ENCODE assay signal across 11 cellular contexts in the genomic region with DNA sequence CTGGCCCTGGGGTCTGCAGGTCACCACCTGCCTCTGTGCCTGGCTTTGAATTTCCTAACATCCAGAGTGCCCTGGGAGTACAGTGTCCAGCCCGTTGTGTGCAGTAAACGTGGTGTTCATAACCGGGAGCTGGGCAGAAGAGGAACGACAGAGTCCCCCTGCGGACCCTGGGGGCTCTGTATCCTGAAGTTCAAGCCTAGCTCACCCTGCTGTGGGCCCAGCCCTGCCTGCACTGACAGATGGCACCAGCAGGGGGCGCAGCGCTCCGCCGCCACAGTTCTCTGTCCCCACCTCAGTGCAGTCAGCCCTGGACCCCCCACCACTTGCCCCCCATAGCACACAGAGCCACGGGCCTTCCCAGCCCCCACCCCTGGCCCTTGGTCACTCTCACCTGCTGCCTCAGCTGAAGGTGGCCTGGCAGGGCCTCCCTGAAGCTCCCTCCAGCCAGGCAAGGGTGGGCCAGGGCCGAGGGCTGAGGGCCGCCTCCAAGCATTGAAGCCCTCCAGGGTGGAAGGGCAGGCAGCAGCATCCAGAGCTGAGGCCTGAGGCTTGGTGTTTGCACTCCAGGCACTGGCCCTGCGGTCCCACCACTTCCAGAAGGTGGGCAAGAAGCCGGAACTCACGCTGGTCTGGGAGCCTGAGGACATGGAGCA. TPM values are rescaled to one million over a fixed set of nuclear protein-coding genes. Genes with fewer than 3 reads are reported as not detected.
DNase-seq lines count a peak whose midpoint lies in the region; ATAC-seq, FAIRE-seq and TF ChIP-seq lines count a peak whose summit lies in the region.
"Not testable (repeated sequence)": the region's sequence is repeated elsewhere in the genome, so short reads cannot be mapped to it uniquely, and the experiment has no call there.
"Had no signal": no experiment of that assay in that cellular context is flagged by ENCODE, and none has a peak within 500 bp of the region (broad histone marks: within the 10 kb centered on the region; RNA-seq: fewer than 3 reads in every experiment).

No MANE protein-coding gene starts in this region.

- 61% methylated on average over 7 of the region's 15 CpGs; no CpG with 5 or more reads in 1 of the 2 donors for WGBS in upper lobe of left lung, 2 donors

- not testable (repeated sequence) for H3K4me3 ChIP-seq in epithelial cell of proximal tubule (ENCODE audit: low read depth, low read length); kidney epithelial cell (ENCODE audit: low read depth, low read length); upper lobe of left lung

- H3K27me3 ChIP-seq in kidney epithelial cell (ENCODE audit: control insufficient read depth, insufficient read depth, low read length); upper lobe of left lung: not testable (repeated sequence)

- TF ChIP-seq CTCF in Calu3 (IDR thresholded peaks at IDR 0.05; ENCODE audit: unreplicated experiment) (peak; percentile 78), WTC11 (IDR thresholded peaks at IDR 0.05) (peak; percentile 95), epithelial cell of proximal tubule (conservative IDR thresholded peaks at IDR 0.05; ENCODE audit: low read depth, low read length) (peak; percentile 54), kidney epithelial cell (IDR thresholded peaks at IDR 0.05; ENCODE audit: insufficient read depth, low read length, poor library complexity, severe bottlenecking) (peak; percentile 55), osteocyte (IDR thresholded peaks at IDR 0.05) (peak; percentile 72), upper lobe of left lung (IDR thresholded peaks at IDR 0.05) (peak; percentile 18 to 53 (median 32))

- H3K36me3 ChIP-seq in kidney epithelial cell (ENCODE audit: control insufficient read depth, insufficient read depth, low read length), result not testable (repeated sequence)
- H3K36me3 ChIP-seq in upper lobe of left lung, result peaks cover 0 to 19% (median 3%) of the 10 kb centered on the region in 4 donors

- not testable (repeated sequence) for BruUV-seq in Calu3 (replicated peaks; lab: Mats Ljungman, UMichigan)

- not testable (repeated sequence) for H3K27ac ChIP-seq in upper lobe of left lung

- not testable (repeated sequence) for H3K4me3 Mint-ChIP-seq in Calu3 (ENCODE audit: low read depth, unreplicated experiment); WTC11; activated naive CD8-positive, alpha-beta T cell treated with anti-CD3 and anti-CD28 coated beads, Interleukin-2, amount 50 U/mL, for 24 hours; osteocyte (ENCODE audit: unreplicated experiment)

- intact Hi-C loops in Calu3 (cut with micrococcal nuclease; ENCODE audit: unreplicated experiment), result not testable (repeated sequence)

- FAIRE-seq in HTR-8/SVneo (lab: Jason Lieb, UNC), result peak; percentile 96

- CTCF ChIA-PET in Calu3 (lab: Charles Lee), result interaction anchor here (0.6 kb wide), 2 partner anchors 128 to 437 kb away, joined by 3 to 7 read pairs; no protein-coding TSS in a partner anchor
- CTCF ChIA-PET in WTC11 (lab: Charles Lee), result interaction anchor here (0.7 to 5.0 kb wide), 28 partner anchors 8 to 435 kb away, joined by 3 to 41 read pairs (median 4); a partner anchor contains a TSS

- POLR2A ChIA-PET in WTC11 (lab: Charles Lee), result not testable (repeated sequence)

- ATAC-seq in WTC11 (peak; percentile 76), upper lobe of left lung (ENCODE audit: low FRiP score in 2 of 2) (peak in 1 of 2 donors; percentile 34)
- peak; percentile 40 for ATAC-seq in activated naive CD8-positive, alpha-beta T cell treated with anti-CD3 and anti-CD28 coated beads, Interleukin-2, amount 50 U/mL, for 24 hours

- DNase-seq in Calu3; HTR-8/SVneo (ENCODE audit: insufficient read length, low spot score); WTC11 (ENCODE audit: low spot score); activated naive CD8-positive, alpha-beta T cell treated with anti-CD3 and anti-CD28 coated beads, Interleukin-2, amount 50 U/mL, for 24 hours; epithelial cell of proximal tubule (ENCODE audit: low read depth); kidney epithelial cell (ENCODE audit: low read depth): not testable (repeated sequence)
- DNase-seq in osteocyte (ENCODE audit: extremely low spot score, unreplicated experiment) (peak; percentile 76), upper lobe of left lung (peak in 1 of 2 donors; percentile 19)

- not testable (repeated sequence) for TF ChIP-seq POLR2A in upper lobe of left lung (IDR thresholded peaks at IDR 0.05)

- not testable (repeated sequence) for TF ChIP-seq EP300 in upper lobe of left lung (IDR thresholded peaks at IDR 0.05)

- H3K27ac Mint-ChIP-seq in Calu3 (ENCODE audit: unreplicated experiment); WTC11; activated naive CD8-positive, alpha-beta T cell treated with anti-CD3 and anti-CD28 coated beads, Interleukin-2, amount 50 U/mL, for 24 hours; osteocyte (ENCODE audit: unreplicated experiment): not testable (repeated sequence)

- not testable (repeated sequence) for H3K9me3 ChIP-seq in upper lobe of left lung

- H3K27me3 Mint-ChIP-seq in Calu3 (ENCODE audit: unreplicated experiment); WTC11 (ENCODE audit: low read depth); activated naive CD8-positive, alpha-beta T cell treated with anti-CD3 and anti-CD28 coated beads, Interleukin-2, amount 50 U/mL, for 24 hours; osteocyte (ENCODE audit: unreplicated experiment): not testable (repeated sequence)

- H3K4me1 Mint-ChIP-seq in Calu3 (ENCODE audit: low read depth, unreplicated experiment); WTC11; activated naive CD8-positive, alpha-beta T cell treated with anti-CD3 and anti-CD28 coated beads, Interleukin-2, amount 50 U/mL, for 24 hours; osteocyte (ENCODE audit: unreplicated experiment): not testable (repeated sequence)

- H3K36me3 Mint-ChIP-seq in Calu3 (ENCODE audit: insufficient read depth, unreplicated experiment), result peaks cover 22% of the 10 kb centered on the region
- H3K36me3 Mint-ChIP-seq in WTC11; activated naive CD8-positive, alpha-beta T cell treated with anti-CD3 and anti-CD28 coated beads, Interleukin-2, amount 50 U/mL, for 24 hours (ENCODE audit: low read depth); osteocyte (ENCODE audit: unreplicated experiment): not testable (repeated sequence)

- not testable (repeated sequence) for H3K9me3 Mint-ChIP-seq in Calu3 (ENCODE audit: low read depth, unreplicated experiment); WTC11; activated naive CD8-positive, alpha-beta T cell treated with anti-CD3 and anti-CD28 coated beads, Interleukin-2, amount 50 U/mL, for 24 hours; osteocyte (ENCODE audit: unreplicated experiment)

- H3K4me1 ChIP-seq in upper lobe of left lung, result not testable (repeated sequence)

RNA-seq across cellular contexts. Expression of a gene that starts 43.2 kb away (rescaled TPM):
- total RNA-seq in Calu3 (2022) (not detected in 2 replicates), WTC11 (2021) (0.14 to 0.20 TPM (median 0.14 TPM) in 3 replicates), epithelial cell of proximal tubule (not detected in 2 replicates), kidney epithelial cell (not detected in 2 replicates), osteocyte (not detected in 2 replicates), upper lobe of left lung (10 to 100 TPM in 5 of 6 donors, 1 to 10 TPM in 1; 4.8 to 59.1 (median 30.8) TPM)
- total RNA-seq: activated T-helper 2 cell treated with anti-CD3 and anti-CD28 coated beads, Interferon-gamma antibody, Interleukin-2, Interleukin-4, amounts not matched to agents 10 μg/mL and 5 μg/mL and 100 μg/mL, durations not matched to agents 14 hours and 24 hours and 36 hours; CD4-positive, CD25-positive, alpha-beta regulatory T cell; cerebellum had no signal

Comparison
In these comparisons a context has a peak if more than half of its experiments do, and no peak if none do; other contexts are left out.
1. CTCF ChIP-seq: peak in every context shown above with its lines; median percentile 95 in WTC11; 78 in Calu3; 72 in osteocyte; 55 in kidney epithelial cell; 54 in epithelial cell of proximal tubule; 32 in upper lobe of left lung.